ENCODE assay signal across 1 cellular context in the genomic region with DNA sequence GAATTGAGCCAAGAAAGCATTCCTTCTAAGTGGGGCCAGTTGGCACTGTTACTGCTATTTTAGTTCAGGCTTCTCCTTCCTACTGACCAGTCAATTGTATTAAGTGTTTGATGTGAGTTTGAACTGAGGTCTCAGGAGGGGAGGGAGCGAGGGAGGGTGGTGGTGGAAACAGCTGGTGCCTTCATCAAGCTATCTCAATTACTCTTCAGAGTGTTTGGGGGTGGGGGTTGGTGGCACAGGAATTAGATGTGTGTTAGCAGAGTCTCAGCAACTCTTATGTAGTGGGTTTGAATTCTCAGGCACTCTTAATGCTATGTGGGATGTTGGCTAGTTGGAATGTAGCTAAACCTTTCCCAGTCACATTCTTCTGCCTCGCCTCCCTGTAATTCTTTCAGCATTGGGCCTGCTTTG.
TF ChIP-seq lines count a peak whose summit lies in the region.

No MANE protein-coding gene starts in this region.

TF ChIP-seq in endothelial cell of umbilical vein, 7 proteins besides CTCF, POLR2A, EP300 and RAD21:
- TF ChIP-seq EZH2 (IDR thresholded peaks at IDR 0.05; ENCODE audit: borderline replicate concordance, low read depth, low read length, severe bottlenecking) (no peak), POLR2AphosphoS5 (IDR thresholded peaks at IDR 0.05; ENCODE audit: insufficient read depth, low read depth, low read length) (peak; percentile 15), FOS (IDR thresholded peaks at IDR 0.05; ENCODE audit: borderline replicate concordance, insufficient read depth, low read length) (no peak)
